Comparison of ENCODE assay signal across 11 cellular contexts in genomic region chr11:128474036-128474874, GRCh38.
DNase-seq lines count a peak whose midpoint lies in the region; ATAC-seq and TF ChIP-seq lines count a peak whose summit lies in the region.
"Had no signal": no experiment of that assay in that cellular context is flagged by ENCODE, and none has a peak within 500 bp of the region (broad histone marks: within the 10 kb centered on the region; RNA-seq: fewer than 3 reads in every experiment).

No MANE protein-coding gene starts in this region.

- in situ Hi-C loops in transverse colon (cut with MboI; ENCODE audit: low pct_ligation_motif_present in 1 of 4, low pct_unique_long_range_greater_than_20kb in 1 of 4, low sequenced_read_pairs in 3 of 4), result loop anchor here in 1 of 4 donors (25.0 kb wide), 1 partner anchor 162 kb away; no protein-coding TSS in a partner anchor

- TF ChIP-seq POLR2A in transverse colon (IDR thresholded peaks at IDR 0.05) (no peak), prostate gland (IDR thresholded peaks at IDR 0.05) (no peak)

- intact Hi-C loops in ascending aorta (cut with DNase I) (loop anchor here (5.0 kb wide), 1 partner anchor 153 kb away; no protein-coding TSS in a partner anchor), transverse colon (cut with DNase I; ENCODE audit: low total_unique reads) (no loop called here), prostate gland (cut with DNase I) (no loop called here)

- no peaks in the 10 kb centered on the region for H3K27me3 Mint-ChIP-seq in activated T-cell treated with anti-CD3 and anti-CD28 coated beads, Interleukin-2, amount 50 U/mL, for 72 hours (ENCODE audit: low read depth)

- no peak overlapping the region for H3K4me3 ChIP-seq in ascending aorta
- no peak overlapping the region for H3K4me3 ChIP-seq in mesodermal cell (ENCODE audit: extremely low read depth, insufficient read depth, low read length, poor library complexity, severe bottlenecking)
- H3K4me3 ChIP-seq in transverse colon, result no peak overlapping the region
- H3K4me3 ChIP-seq in prostate gland, result no peak overlapping the region

- H3K27me3 ChIP-seq in ascending aorta (no peaks in the 10 kb centered on the region), transverse colon (no peaks in the 10 kb centered on the region), prostate gland (replicated peaks; ENCODE audit: insufficient read depth) (no peaks in the 10 kb centered on the region)
- H3K27me3 ChIP-seq: neutrophil had no signal

- peaks cover 0 to 11% of the 10 kb centered on the region in 2 donors for H3K4me1 ChIP-seq in ascending aorta
- peaks cover 51% of the 10 kb centered on the region for H3K4me1 ChIP-seq in mesodermal cell (ENCODE audit: control insufficient read depth, insufficient read depth, low read length, poor library complexity, severe bottlenecking)
- H3K4me1 ChIP-seq in transverse colon, result peaks cover 21 to 80% (median 32%) of the 10 kb centered on the region in 4 donors
- no peaks in the 10 kb centered on the region for H3K4me1 ChIP-seq in prostate gland (replicated peaks)

- peak overlapping the region; percentile 80 to 95 for H3K4me3 Mint-ChIP-seq in activated T-cell treated with anti-CD3 and anti-CD28 coated beads, Interleukin-2, amount 50 U/mL, for 72 hours

- H3K27ac ChIP-seq in ascending aorta (peak overlapping the region; percentile 13 to 21), mesodermal cell (ENCODE audit: low read depth, low read length, severe bottlenecking) (peak overlapping the region; percentile 62), transverse colon (peak overlapping the region; percentile 59 to 75 (median 68)), prostate gland (peak overlapping the region in 1 of 2 donors; percentile 7)
- H3K27ac ChIP-seq: HL-60, neutrophil had no signal

- peak overlapping the region; percentile 100 for H3K27ac Mint-ChIP-seq in activated T-cell treated with anti-CD3 and anti-CD28 coated beads, Interleukin-2, amount 50 U/mL, for 72 hours

- TF ChIP-seq CTCF in ascending aorta (IDR thresholded peaks at IDR 0.05) (no peak), transverse colon (IDR thresholded peaks at IDR 0.05) (no peak), prostate gland (IDR thresholded peaks at IDR 0.05) (no peak)

- H3K36me3 ChIP-seq in ascending aorta, result peaks cover 20 to 47% of the 10 kb centered on the region in 2 donors
- H3K36me3 ChIP-seq in mesodermal cell (ENCODE audit: control insufficient read depth, insufficient read depth, low read length), result peaks cover 85% of the 10 kb centered on the region
- peaks cover 0 to 10% (median 3%) of the 10 kb centered on the region in 4 donors for H3K36me3 ChIP-seq in transverse colon
- H3K36me3 ChIP-seq in prostate gland, result no peaks in the 10 kb centered on the region

- H3K4me1 Mint-ChIP-seq in activated T-cell treated with anti-CD3 and anti-CD28 coated beads, Interleukin-2, amount 50 U/mL, for 72 hours (ENCODE audit: low read depth), result peaks cover 99% of the 10 kb centered on the region

- no peak for TF ChIP-seq EP300 in transverse colon (IDR thresholded peaks at IDR 0.05; ENCODE audit: low read depth)

- H3K9me3 ChIP-seq in ascending aorta, result no peaks in the 10 kb centered on the region
- no peaks in the 10 kb centered on the region for H3K9me3 ChIP-seq in mesodermal cell (ENCODE audit: control insufficient read depth, low read length)
- H3K9me3 ChIP-seq in transverse colon, result no peaks in the 10 kb centered on the region
- no peaks in the 10 kb centered on the region for H3K9me3 ChIP-seq in prostate gland
- H3K9me3 ChIP-seq: neutrophil had no signal

- DNase-seq in activated T-cell treated with anti-CD3 and anti-CD28 coated beads, Interleukin-2, amount 50 U/mL, for 72 hours, result no peak
- DNase-seq in activated T-cell treated with anti-CD3 and anti-CD28 coated beads, Interleukin-2, amount 50 U/mL, for 1 hour, result no peak
- DNase-seq in ascending aorta (ENCODE audit: low spot score in 2 of 2) (no peak), transverse colon (no peak), prostate gland (ENCODE audit: low spot score) (no peak), nucleus accumbens (lab: John Stamatoyannopoulos, UW) (no peak)
- DNase-seq: AML-193 had no signal

- peaks cover 55 to 80% of the 10 kb centered on the region in 2 donors for H3K36me3 Mint-ChIP-seq in activated T-cell treated with anti-CD3 and anti-CD28 coated beads, Interleukin-2, amount 50 U/mL, for 72 hours (ENCODE audit: insufficient read depth in 2 of 2)

- no peaks in the 10 kb centered on the region for H3K9me3 Mint-ChIP-seq in activated T-cell treated with anti-CD3 and anti-CD28 coated beads, Interleukin-2, amount 50 U/mL, for 72 hours

- ATAC-seq in activated T-cell treated with anti-CD3 and anti-CD28 coated beads, Interleukin-2, amount 50 U/mL, for 72 hours (replicated peaks in 1 of 2), result no peak
- no peak for ATAC-seq in GM19452 (IDR thresholded peaks at IDR 0.05; ENCODE audit: unreplicated experiment)

- WGBS in mesodermal cell (ENCODE audit: insufficient coverage in 2 of 2), 2 experiments, result 77 to 87% methylated on average over 6 of the region's 8 CpGs
- whole genome bisulfite sequencing in transverse colon (ENCODE audit: low coverage in 1 of 2), 2 donors, result 59 to 63% methylated on average over 5 to 8 of the region's 8 CpGs
- 75% methylated on average over 8 of the region's 8 CpGs for WGBS in prostate gland
